ENCODE assay signal across 9 cellular contexts in genomic region chr1:154837679-154838171, GRCh38. TPM values are rescaled to one million over a fixed set of nuclear protein-coding genes. Genes with fewer than 3 reads are reported as not detected.
A peak's percentile ranks its signal among the peaks of the same experiment; 100 is the strongest.
DNase-seq lines count a peak whose midpoint lies in the region; ATAC-seq and TF ChIP-seq lines count a peak whose summit lies in the region.
"Had no signal": no experiment of that assay in that cellular context is flagged by ENCODE, and none has a peak within 500 bp of the region (broad histone marks: within the 10 kb centered on the region; RNA-seq: fewer than 3 reads in every experiment).

No MANE protein-coding gene starts in this region.

- WGBS in right cardiac atrium = 64% methylated on average over 13 of the region's 13 CpGs

- no peaks in the 10 kb centered on the region for H3K9me3 ChIP-seq in right cardiac atrium (ENCODE audit: control insufficient read depth, low read length)

- TF ChIP-seq CTCF in GM10266 (IDR thresholded peaks at IDR 0.05; ENCODE audit: control insufficient read depth, insufficient read depth, low read depth, missing control alignments) = no peak

- peaks cover 6% of the 10 kb centered on the region for H3K4me1 ChIP-seq in right cardiac atrium (ENCODE audit: control insufficient read depth, insufficient read depth, low read length)

- intact Hi-C loops in right cardiac atrium (cut with DNase I) = no loop called here

- ATAC-seq in GM21723 (IDR thresholded peaks at IDR 0.05; ENCODE audit: unreplicated experiment) (peak; percentile 76), right cardiac atrium (peak in 1 of 2 donors; percentile 37), GM21529 (IDR thresholded peaks at IDR 0.05; ENCODE audit: unreplicated experiment) (no peak)

- DNase-seq in GM10266 (ENCODE audit: extremely low spot score) (peak; percentile 41), NCI-H2107 (lab: John Stamatoyannopoulos, UW) (peak; percentile 42), right cardiac atrium (peak; percentile 41 to 79 (median 66)), T-helper 2 cell (no peak)
- DNase-seq in stimulated activated CD8-positive, alpha-beta memory T cell treated with anti-CD3 and anti-CD28 coated beads, Interleukin-4, amount 100 ng/mL, for 48 hours = no peak
- DNase-seq in NK-92 treated with Interleukin-12 subunit alpha and Interleukin-12 subunit beta, amount 100 ng/mL, for 24 hours (lab: John Stamatoyannopoulos, UW) = no peak

- no peaks in the 10 kb centered on the region for H3K27me3 ChIP-seq in right cardiac atrium (ENCODE audit: control insufficient read depth, insufficient read depth)
- H3K27me3 ChIP-seq: cardiac muscle cell had no signal

- H3K4me3 ChIP-seq in right cardiac atrium (ENCODE audit: low read length) = no peak overlapping the region
- H3K4me3 ChIP-seq: cardiac muscle cell had no signal

- H3K27ac ChIP-seq in right cardiac atrium (ENCODE audit: low read length) = no peak overlapping the region
- H3K27ac ChIP-seq: cardiac muscle cell had no signal

RNA-seq across cellular contexts. Expression of gene KCNN3, which starts 32.4 kb away (rescaled TPM):
- 1 to 10 TPM; 2.4 to 3.8 (median 3.4) TPM for total RNA-seq in right cardiac atrium
- polyA plus RNA-seq in right cardiac atrium = 1.2 TPM

Comparison
In these comparisons a context has a peak if more than half of its experiments do, and no peak if none do; other contexts are left out.
1. DNase-seq: peak in GM10266 (single experiment), NCI-H2107 (single experiment) and right cardiac atrium (3 of 3); none in stimulated activated CD8-positive, alpha-beta memory T cell treated with anti-CD3 and anti-CD28 coated beads, Interleukin-4, amount 100 ng/mL, for 48 hours (single experiment), T-helper 2 cell (0 of 5) and NK-92 treated with Interleukin-12 subunit alpha and Interleukin-12 subunit beta, amount 100 ng/mL, for 24 hours (single experiment).